ENCODE assay signal across 12 cellular contexts in genomic region chr9:136401173-136401922, GRCh38. TPM values are rescaled to one million over a fixed set of nuclear protein-coding genes. Genes with fewer than 3 reads are reported as not detected.
DNase-seq lines count a peak whose midpoint lies in the region.
"Had no signal": no experiment of that assay in that cellular context is flagged by ENCODE, and none has a peak within 500 bp of the region (broad histone marks: within the 10 kb centered on the region; RNA-seq: fewer than 3 reads in every experiment).

No MANE protein-coding gene starts in this region.

- H3K9me3 Mint-ChIP-seq in CD4-positive, alpha-beta memory T cell = no peaks in the 10 kb centered on the region
- no peaks in the 10 kb centered on the region for H3K9me3 Mint-ChIP-seq in activated T-helper 1 cell treated with anti-CD3 and anti-CD28 coated beads, Interleukin-12 subunit alpha, Interleukin-12 subunit beta, Interleukin-2, Interleukin-4 antibody, amounts not matched to agents 30 ng/mL and 10 ng/mL and 1 ng/mL, durations not matched to agents 14 hours and 24 hours and 36 hours

- peaks cover 14% of the 10 kb centered on the region for H3K36me3 ChIP-seq in CD4-positive, alpha-beta memory T cell (ENCODE audit: insufficient read depth, low read length)
- no peaks in the 10 kb centered on the region for H3K36me3 ChIP-seq in GM23248 (ENCODE audit: low read depth)

- H3K4me3 Mint-ChIP-seq in CD4-positive, alpha-beta memory T cell = peak overlapping the region in 5 of 8 donors; percentile 5 to 68 (median 28)
- peak overlapping the region; percentile 53 for H3K4me3 Mint-ChIP-seq in activated T-helper 1 cell treated with anti-CD3 and anti-CD28 coated beads, Interleukin-12 subunit alpha, Interleukin-12 subunit beta, Interleukin-2, Interleukin-4 antibody, amounts not matched to agents 30 ng/mL and 10 ng/mL and 1 ng/mL, durations not matched to agents 14 hours and 24 hours and 36 hours

- intact Hi-C loops in CD4-positive, alpha-beta memory T cell (cut with micrococcal nuclease) = loop anchor here (2.0 to 10.0 kb wide), 3 partner anchors 81 to 143 kb away; partner anchors contain the start of genes NOTCH1 and SEC16A
- intact Hi-C loops in activated T-helper 1 cell treated with anti-CD3 and anti-CD28 coated beads, Interleukin-12 subunit alpha, Interleukin-12 subunit beta, Interleukin-2, Interleukin-4 antibody, amounts not matched to agents 30 ng/mL and 10 ng/mL and 1 ng/mL, durations not matched to agents 14 hours and 24 hours and 36 hours (cut with micrococcal nuclease) = loop anchor here (2.0 to 5.0 kb wide), 4 partner anchors 81 to 494 kb away; partner anchors contain the start of genes CAMSAP1, QSOX2 and SEC16A

- H3K9me2 ChIP-seq in GM23248 (ENCODE audit: insufficient read depth) = no peaks in the 10 kb centered on the region

- peaks cover 32 to 58% (median 45%) of the 10 kb centered on the region in 4 donors for H3K4me1 Mint-ChIP-seq in CD4-positive, alpha-beta memory T cell
- H3K4me1 Mint-ChIP-seq in activated T-helper 1 cell treated with anti-CD3 and anti-CD28 coated beads, Interleukin-12 subunit alpha, Interleukin-12 subunit beta, Interleukin-2, Interleukin-4 antibody, amounts not matched to agents 30 ng/mL and 10 ng/mL and 1 ng/mL, durations not matched to agents 14 hours and 24 hours and 36 hours (ENCODE audit: low read depth) = peaks cover 41% of the 10 kb centered on the region

- POLR2A ChIA-PET in CD4-positive, alpha-beta memory T cell (lab: Charles Lee; ENCODE audit: partially characterized antibody) = interaction anchor here (1.2 to 4.3 kb wide), 3 partner anchors 8 to 307 kb away, joined by 3 to 36 read pairs (median 27); partner anchors contain the start of genes DNLZ, ENTR1 and PMPCA

- DNase-seq in CD4-positive, alpha-beta memory T cell = no peak
- DNase-seq in GM23248 (peak; percentile 30), myocyte (ENCODE audit: low read depth) (peak; percentile 2), cerebellar cortex (ENCODE audit: low spot score) (no peak), pons (ENCODE audit: low spot score) (no peak), NCI-H2196 (lab: John Stamatoyannopoulos, UW; ENCODE audit: unreplicated experiment) (no peak)
- DNase-seq in activated T-helper 1 cell treated with anti-CD3 and anti-CD28 coated beads, Interleukin-12 subunit alpha, Interleukin-12 subunit beta, Interleukin-2, Interleukin-4 antibody, amounts not matched to agents 30 ng/mL and 10 ng/mL and 1 ng/mL, durations not matched to agents 14 hours and 24 hours and 36 hours (ENCODE audit: low spot score) = no peak
- DNase-seq in stimulated activated CD4-positive, alpha-beta T cell treated with anti-CD3 and anti-CD28 coated beads, Interleukin-1b, Interleukin-23, amount 100 ng/mL, for 48 hours = no peak
- DNase-seq: effector memory CD4-positive, alpha-beta T cell; NCI-H226; SW 1271; transverse colon had no signal

- no peaks in the 10 kb centered on the region for H3K27me3 Mint-ChIP-seq in CD4-positive, alpha-beta memory T cell
- no peaks in the 10 kb centered on the region for H3K27me3 Mint-ChIP-seq in activated T-helper 1 cell treated with anti-CD3 and anti-CD28 coated beads, Interleukin-12 subunit alpha, Interleukin-12 subunit beta, Interleukin-2, Interleukin-4 antibody, amounts not matched to agents 30 ng/mL and 10 ng/mL and 1 ng/mL, durations not matched to agents 14 hours and 24 hours and 36 hours (ENCODE audit: insufficient read depth)

- no peaks in the 10 kb centered on the region for H3K9me3 ChIP-seq in CD4-positive, alpha-beta memory T cell (ENCODE audit: control insufficient read depth in 1 of 2, low read length in 2 of 2)
- no peaks in the 10 kb centered on the region for H3K9me3 ChIP-seq in GM23248 (ENCODE audit: low read depth)
- H3K9me3 ChIP-seq: transverse colon had no signal

- CTCF ChIA-PET in CD4-positive, alpha-beta memory T cell (lab: Charles Lee; ENCODE audit: partially characterized antibody) = interaction anchor here (0.5 to 3.9 kb wide), 10 partner anchors 8 to 217 kb away, joined by 3 to 20 read pairs (median 4); partner anchors contain the start of genes DNLZ, ENTR1 and PMPCA

- no peak overlapping the region for H3K27ac ChIP-seq in CD4-positive, alpha-beta memory T cell (ENCODE audit: low read depth, low read length)
- H3K27ac ChIP-seq in GM23248 = no peak overlapping the region

- 85 to 86% methylated on average over 18 of the region's 18 CpGs for WGBS in GM23248 (ENCODE audit: low coverage in 1 of 2, low lambda C conversion rate in 2 of 2, missing lambda C conversion rate in 2 of 2), 2 experiments

- H3K79me2 ChIP-seq in GM23248 (ENCODE audit: insufficient read depth) = peaks cover 33% of the 10 kb centered on the region

- H2AFZ ChIP-seq in GM23248 = no peak overlapping the region

- peaks cover 10% of the 10 kb centered on the region; the same call in 1 of the 2 replicates for H3F3A ChIP-seq in GM23248 (ENCODE audit: insufficient read depth)

- H3K4me3 ChIP-seq in CD4-positive, alpha-beta memory T cell (ENCODE audit: low read length in 2 of 2) = no peak overlapping the region
- H3K4me3 ChIP-seq in GM23248 = no peak overlapping the region

- H3K4me1 ChIP-seq in CD4-positive, alpha-beta memory T cell (ENCODE audit: insufficient read depth, low read length) = peaks cover 62% of the 10 kb centered on the region
- peaks cover 7% of the 10 kb centered on the region for H3K4me1 ChIP-seq in GM23248 (ENCODE audit: insufficient read depth)

- no peaks in the 10 kb centered on the region for H4K20me1 ChIP-seq in GM23248 (ENCODE audit: insufficient read depth)

- H3K27me3 ChIP-seq in CD4-positive, alpha-beta memory T cell (ENCODE audit: insufficient read depth, low read length) = no peaks in the 10 kb centered on the region
- H3K27me3 ChIP-seq in GM23248 (replicated peaks; ENCODE audit: insufficient read depth) = no peaks in the 10 kb centered on the region
- H3K27me3 ChIP-seq: transverse colon had no signal

- H3K36me3 Mint-ChIP-seq in CD4-positive, alpha-beta memory T cell = peaks cover 9 to 26% of the 10 kb centered on the region in 2 donors
- peaks cover 53% of the 10 kb centered on the region for H3K36me3 Mint-ChIP-seq in activated T-helper 1 cell treated with anti-CD3 and anti-CD28 coated beads, Interleukin-12 subunit alpha, Interleukin-12 subunit beta, Interleukin-2, Interleukin-4 antibody, amounts not matched to agents 30 ng/mL and 10 ng/mL and 1 ng/mL, durations not matched to agents 14 hours and 24 hours and 36 hours (ENCODE audit: low read depth)

- H3K9ac ChIP-seq in GM23248 = peak overlapping the region; percentile 85; the same call in 1 of the 2 replicates

- in situ Hi-C loops in GM23248 (cut with MboI) = no loop called here

- peak overlapping the region in 6 of 7 donors; percentile 48 to 85 (median 76) for H3K27ac Mint-ChIP-seq in CD4-positive, alpha-beta memory T cell
- no peak overlapping the region for H3K27ac Mint-ChIP-seq in activated T-helper 1 cell treated with anti-CD3 and anti-CD28 coated beads, Interleukin-12 subunit alpha, Interleukin-12 subunit beta, Interleukin-2, Interleukin-4 antibody, amounts not matched to agents 30 ng/mL and 10 ng/mL and 1 ng/mL, durations not matched to agents 14 hours and 24 hours and 36 hours

- H3K4me2 ChIP-seq in GM23248 (ENCODE audit: unreplicated experiment) = no peak overlapping the region

RNA-seq across cellular contexts. Expression of gene SNAPC4, which starts 1.4 kb away (rescaled TPM):
- total RNA-seq in CD4-positive, alpha-beta memory T cell = 10 to 100 TPM; 13.1 to 15.4 TPM
- 1 to 10 TPM in 1 of 2 donors, under 1 TPM in 1; 0.35 to 2.1 TPM for polyA plus RNA-seq in CD4-positive, alpha-beta memory T cell
- 5.2 and 8.2 TPM in 2 replicates for total RNA-seq in GM23248 (2014; rRNA removed; shearing (Covaris generic))
- 3.3 and 4.4 TPM in 2 replicates for polyA plus RNA-seq in GM23248 (2016; fragmentation: Nextera tagmentation; extraction: Ambion mirVana)
- total RNA-seq in activated T-helper 1 cell treated with anti-CD3 and anti-CD28 coated beads, Interleukin-12 subunit alpha, Interleukin-12 subunit beta, Interleukin-2, Interleukin-4 antibody, amounts not matched to agents 30 ng/mL and 10 ng/mL and 1 ng/mL, durations not matched to agents 14 hours and 24 hours and 36 hours = 26.7 TPM in 2 replicates
- 7.6 and 9.2 TPM in 2 replicates for total RNA-seq in myocyte
- polyA plus RNA-seq in myocyte (2012) = 6.5 TPM

RNA-seq across cellular contexts. Expression of gene ENTR1, which starts 9.1 kb away (rescaled TPM):
- total RNA-seq in CD4-positive, alpha-beta memory T cell = 10 to 100 TPM; 82.9 to 85.9 TPM
- polyA plus RNA-seq in CD4-positive, alpha-beta memory T cell = 10 to 100 TPM in 1 of 2 donors, 1 to 10 TPM in 1; 8.3 to 12.7 TPM
- total RNA-seq in GM23248 (2014; rRNA removed; shearing (Covaris generic)) = 36.4 and 50.2 TPM in 2 replicates
- 11.2 and 13.0 TPM in 2 replicates for polyA plus RNA-seq in GM23248 (2016; fragmentation: Nextera tagmentation; extraction: Ambion mirVana)
- total RNA-seq in activated T-helper 1 cell treated with anti-CD3 and anti-CD28 coated beads, Interleukin-12 subunit alpha, Interleukin-12 subunit beta, Interleukin-2, Interleukin-4 antibody, amounts not matched to agents 30 ng/mL and 10 ng/mL and 1 ng/mL, durations not matched to agents 14 hours and 24 hours and 36 hours = 50.0 and 54.5 TPM in 2 replicates
- 46.6 and 48.2 TPM in 2 replicates for total RNA-seq in myocyte
- 50.1 TPM for polyA plus RNA-seq in myocyte (2012)

RNA-seq across cellular contexts. Expression of gene PMPCA, which starts 9.1 kb away (rescaled TPM):
- 10 to 100 TPM; 71.8 to 73.3 TPM for total RNA-seq in CD4-positive, alpha-beta memory T cell
- 10 to 100 TPM; 44.2 to 45.2 TPM for polyA plus RNA-seq in CD4-positive, alpha-beta memory T cell
- 58.7 and 102 TPM in 2 replicates for total RNA-seq in GM23248 (2014; rRNA removed; shearing (Covaris generic))
- polyA plus RNA-seq in GM23248 (2016; fragmentation: Nextera tagmentation; extraction: Ambion mirVana) = 77.4 and 81.9 TPM in 2 replicates
- total RNA-seq in activated T-helper 1 cell treated with anti-CD3 and anti-CD28 coated beads, Interleukin-12 subunit alpha, Interleukin-12 subunit beta, Interleukin-2, Interleukin-4 antibody, amounts not matched to agents 30 ng/mL and 10 ng/mL and 1 ng/mL, durations not matched to agents 14 hours and 24 hours and 36 hours = 104 and 114 TPM in 2 replicates
- total RNA-seq in myocyte = 49.9 and 60.5 TPM in 2 replicates
- 61.9 TPM for polyA plus RNA-seq in myocyte (2012)

RNA-seq across cellular contexts. Expression of gene CARD9, which starts 27.9 kb away (rescaled TPM):
- 1 to 10 TPM in 1 of 2 experiments, under 1 TPM in 1; 0.70 to 1.2 TPM for total RNA-seq in CD4-positive, alpha-beta memory T cell
- under 1 TPM in 1 of 2 donors, not detected in 1; 0.41 TPM for polyA plus RNA-seq in CD4-positive, alpha-beta memory T cell
- 0.11 TPM in 1 of 2 replicates, not detected in the other for total RNA-seq in GM23248 (2014; rRNA removed; shearing (Covaris generic))
- 0.60 and 0.61 TPM in 2 replicates for polyA plus RNA-seq in GM23248 (2016; fragmentation: Nextera tagmentation; extraction: Ambion mirVana)
- 7.1 and 7.2 TPM in 2 replicates for total RNA-seq in activated T-helper 1 cell treated with anti-CD3 and anti-CD28 coated beads, Interleukin-12 subunit alpha, Interleukin-12 subunit beta, Interleukin-2, Interleukin-4 antibody, amounts not matched to agents 30 ng/mL and 10 ng/mL and 1 ng/mL, durations not matched to agents 14 hours and 24 hours and 36 hours
- total RNA-seq in myocyte = 0.21 and 0.91 TPM in 2 replicates
- 1.7 TPM for polyA plus RNA-seq in myocyte (2012)

RNA-seq across cellular contexts. Expression of gene DNLZ, which starts 37.8 kb away (rescaled TPM):
- 10 to 100 TPM; 26.0 to 32.3 TPM for total RNA-seq in CD4-positive, alpha-beta memory T cell
- 10 to 100 TPM; 71.3 to 86.1 TPM for polyA plus RNA-seq in CD4-positive, alpha-beta memory T cell
- total RNA-seq in GM23248 (2014; rRNA removed; shearing (Covaris generic)) = 12.3 and 49.8 TPM in 2 replicates
- polyA plus RNA-seq in GM23248 (2016; fragmentation: Nextera tagmentation; extraction: Ambion mirVana) = 25.9 and 27.1 TPM in 2 replicates
- 35.2 TPM in 2 replicates for total RNA-seq in activated T-helper 1 cell treated with anti-CD3 and anti-CD28 coated beads, Interleukin-12 subunit alpha, Interleukin-12 subunit beta, Interleukin-2, Interleukin-4 antibody, amounts not matched to agents 30 ng/mL and 10 ng/mL and 1 ng/mL, durations not matched to agents 14 hours and 24 hours and 36 hours
- total RNA-seq in myocyte = 17.0 and 34.0 TPM in 2 replicates
- 19.2 TPM for polyA plus RNA-seq in myocyte (2012)

Comparison
In these comparisons a context has a peak if more than half of its experiments do, and no peak if none do; other contexts are left out.
1. DNase-seq: peak in GM23248 (single experiment) and myocyte (single experiment); none in CD4-positive, alpha-beta memory T cell (0 of 5), activated T-helper 1 cell treated with anti-CD3 and anti-CD28 coated beads, Interleukin-12 subunit alpha, Interleukin-12 subunit beta, Interleukin-2, Interleukin-4 antibody, amounts not matched to agents 30 ng/mL and 10 ng/mL and 1 ng/mL, durations not matched to agents 14 hours and 24 hours and 36 hours (single experiment), cerebellar cortex (single experiment), stimulated activated CD4-positive, alpha-beta T cell treated with anti-CD3 and anti-CD28 coated beads, Interleukin-1b, Interleukin-23, amount 100 ng/mL, for 48 hours (single experiment), pons (single experiment) and NCI-H2196 (single experiment).